25 cellular contexts compared by ENCODE assay signal in genomic region chr2:132779206-132779605, GRCh38.
DNase-seq lines count a peak whose midpoint lies in the region; ATAC-seq and TF ChIP-seq lines count a peak whose summit lies in the region.
"Had no signal": no experiment of that assay in that cellular context is flagged by ENCODE, and none has a peak within 500 bp of the region (broad histone marks: within the 10 kb centered on the region; RNA-seq: fewer than 3 reads in every experiment).

No MANE protein-coding gene starts in this region.

- no peaks in the 10 kb centered on the region for H3K9me3 ChIP-seq in parathyroid adenoma (ENCODE audit: control insufficient read depth, low read length)
- no peaks in the 10 kb centered on the region for H3K9me3 ChIP-seq in GM23248 (ENCODE audit: low read depth)
- H3K9me3 ChIP-seq: BE2C, BLaER1 had no signal

- peak overlapping the region; percentile 61; the same call in 1 of the 2 replicates for H3K27ac Mint-ChIP-seq in GM23338
- H3K27ac Mint-ChIP-seq: CD14-positive monocyte; CD4-positive, alpha-beta memory T cell; CD8-positive, alpha-beta memory T cell had no signal

- H3K36me3 Mint-ChIP-seq in GM23338 (ENCODE audit: low read depth): no peaks in the 10 kb centered on the region
- H3K36me3 Mint-ChIP-seq: CD14-positive monocyte; CD4-positive, alpha-beta memory T cell; CD4-positive, CD25-positive, alpha-beta regulatory T cell; CD8-positive, alpha-beta memory T cell had no signal

- H3K27ac ChIP-seq in GM23338 (ENCODE audit: low read depth) (no peak overlapping the region), parathyroid adenoma (no peak overlapping the region), GM23248 (no peak overlapping the region)
- H3K27ac ChIP-seq: BLaER1 had no signal

- H3K27me3 ChIP-seq in GM23338 (ENCODE audit: insufficient read depth) (no peaks in the 10 kb centered on the region), parathyroid adenoma (ENCODE audit: control insufficient read depth, insufficient read depth, low read length) (no peaks in the 10 kb centered on the region), GM23248 (replicated peaks; ENCODE audit: insufficient read depth) (no peaks in the 10 kb centered on the region)
- H3K27me3 ChIP-seq: BE2C, BLaER1 had no signal

- H3K79me2 ChIP-seq in GM23338 (replicated peaks; ENCODE audit: insufficient read depth): no peaks in the 10 kb centered on the region
- no peaks in the 10 kb centered on the region for H3K79me2 ChIP-seq in parathyroid adenoma
- H3K79me2 ChIP-seq in GM23248 (ENCODE audit: insufficient read depth): no peaks in the 10 kb centered on the region

- DNase-seq in GM23338 (ENCODE audit: low spot score): no peak
- peak; percentile 11 for DNase-seq in MV-4-11 (lab: John Stamatoyannopoulos, UW)
- DNase-seq in RPMI7951 (ENCODE audit: low read depth): peak; percentile 15
- DNase-seq in LoVo (ENCODE audit: low spot score): no peak
- DNase-seq in GM23248: no peak
- DNase-seq: 8988T; ACHN; BE2C; C1 segment of cervical spinal cord; CD4-positive, alpha-beta memory T cell; CD4-positive, CD25-positive, alpha-beta regulatory T cell; CD8-positive, alpha-beta memory T cell; COR-L47; DMS 273 treated with DMSO at 0.1 percent for 48 hours; DMS153; DMS53; DMS79; DND-41; EL; GDM1 had no signal

- no peak overlapping the region for H3K4me3 Mint-ChIP-seq in GM23338
- H3K4me3 Mint-ChIP-seq: CD14-positive monocyte; CD4-positive, alpha-beta memory T cell; CD4-positive, CD25-positive, alpha-beta regulatory T cell; CD8-positive, alpha-beta memory T cell had no signal

- no peak for TF ChIP-seq CTCF in GM23338 (conservative IDR thresholded peaks at IDR 0.05; ENCODE audit: low read depth in 2 of 2)
- TF ChIP-seq CTCF in parathyroid adenoma (IDR thresholded peaks at IDR 0.05): no peak

- H3K9ac ChIP-seq in parathyroid adenoma (no peak overlapping the region), GM23248 (no peak overlapping the region)
- H3K9ac ChIP-seq: BLaER1 had no signal

- no peaks in the 10 kb centered on the region for H3F3A ChIP-seq in GM23338 (replicated peaks; ENCODE audit: low read depth)
- H3F3A ChIP-seq in GM23248 (ENCODE audit: insufficient read depth): no peaks in the 10 kb centered on the region

- ATAC-seq in GM23338 (no peak), HG03045 (IDR thresholded peaks at IDR 0.05; ENCODE audit: unreplicated experiment) (no peak)
- ATAC-seq: GM12878 had no signal

- no peaks in the 10 kb centered on the region; the same call in 2 of the 3 replicates for H3K9me3 Mint-ChIP-seq in GM23338

- no peaks in the 10 kb centered on the region for H3K36me3 ChIP-seq in GM23338 (ENCODE audit: insufficient read depth)
- no peaks in the 10 kb centered on the region for H3K36me3 ChIP-seq in parathyroid adenoma (ENCODE audit: control insufficient read depth, insufficient read depth, low read length)
- no peaks in the 10 kb centered on the region for H3K36me3 ChIP-seq in GM23248 (ENCODE audit: low read depth)
- H3K36me3 ChIP-seq: BE2C, BLaER1 had no signal

- H4K20me1 ChIP-seq in GM23338 (replicated peaks; ENCODE audit: insufficient read depth) (no peaks in the 10 kb centered on the region), GM23248 (ENCODE audit: insufficient read depth) (no peaks in the 10 kb centered on the region)
- H4K20me1 ChIP-seq: BLaER1 had no signal

- in situ Hi-C loops in GM23248 (cut with MboI): no loop called here

- peaks cover 6% of the 10 kb centered on the region for H3K27me3 Mint-ChIP-seq in GM23338 (ENCODE audit: insufficient read depth, low read depth, poor library complexity)
- H3K27me3 Mint-ChIP-seq: CD4-positive, alpha-beta memory T cell; CD4-positive, CD25-positive, alpha-beta regulatory T cell had no signal

- peaks cover 10% of the 10 kb centered on the region; the same call in 2 of the 3 replicates for H3K4me1 Mint-ChIP-seq in GM23338
- H3K4me1 Mint-ChIP-seq: CD14-positive monocyte; CD4-positive, alpha-beta memory T cell; CD4-positive, CD25-positive, alpha-beta regulatory T cell; CD8-positive, alpha-beta memory T cell had no signal

- H3K4me1 ChIP-seq in GM23338 (ENCODE audit: insufficient read depth): peaks cover 7% of the 10 kb centered on the region; the same call in 1 of the 2 replicates
- H3K4me1 ChIP-seq in parathyroid adenoma: no peaks in the 10 kb centered on the region
- no peaks in the 10 kb centered on the region for H3K4me1 ChIP-seq in GM23248 (ENCODE audit: insufficient read depth)
- H3K4me1 ChIP-seq: BE2C, BLaER1 had no signal

- H3K4me2 ChIP-seq in GM23338 (0 out of 2 replicates have a peak overlapping the region, but pooled peaks have one; percentile 17), parathyroid adenoma (ENCODE audit: low read length) (peak overlapping the region; percentile 25), GM23248 (ENCODE audit: unreplicated experiment) (no peak overlapping the region)
- H3K4me2 ChIP-seq: BLaER1 had no signal

- H3K9me2 ChIP-seq in GM23338 (ENCODE audit: insufficient read depth): no peaks in the 10 kb centered on the region
- no peaks in the 10 kb centered on the region for H3K9me2 ChIP-seq in GM23248 (ENCODE audit: insufficient read depth)

- H2AFZ ChIP-seq in GM23338: no peak overlapping the region
- H2AFZ ChIP-seq in parathyroid adenoma: no peak overlapping the region
- H2AFZ ChIP-seq in GM23248: no peak overlapping the region

- H3K4me3 ChIP-seq in GM23338 (no peak overlapping the region), parathyroid adenoma (ENCODE audit: low read depth, low read length) (no peak overlapping the region), GM23248 (no peak overlapping the region)
- H3K4me3 ChIP-seq: BLaER1, GM12878 had no signal

TF ChIP-seq in GM23338, 12 proteins besides CTCF, POLR2A, EP300 and RAD21 (continues in another document):
- no peak for TF ChIP-seq REST (IDR thresholded peaks at IDR 0.05; ENCODE audit: unreplicated experiment)
- no peak for TF ChIP-seq ETS1 (IDR thresholded peaks at IDR 0.05)
- TF ChIP-seq EZH2phosphoT487 (IDR thresholded peaks at IDR 0.05; ENCODE audit: unreplicated experiment): no peak
- TF ChIP-seq EZH2 (IDR thresholded peaks at IDR 0.05; ENCODE audit: low read depth, unreplicated experiment): no peak

Comparison
In these comparisons a context has a peak if more than half of its experiments do, and no peak if none do; other contexts are left out.
1. DNase-seq: peak in MV-4-11 (single experiment) and RPMI7951 (single experiment); none in GM23338 (single experiment), LoVo (single experiment) and GM23248 (single experiment).